9 cellular contexts compared by ENCODE assay signal in genomic region chr2:218781691-218782528, GRCh38. TPM values are rescaled to one million over a fixed set of nuclear protein-coding genes. Genes with fewer than 3 reads are reported as not detected.
DNase-seq lines count a peak whose midpoint lies in the region; TF ChIP-seq lines count a peak whose summit lies in the region.
"Had no signal": no experiment of that assay in that cellular context is flagged by ENCODE, and none has a peak within 500 bp of the region (broad histone marks: within the 10 kb centered on the region; RNA-seq: fewer than 3 reads in every experiment).

CYP27A1 (plus strand) TSS chr2:218782147; CDS start chr2:218782183, 36 bp downstream.

- no peak for TF ChIP-seq CTCF in ascending aorta (IDR thresholded peaks at IDR 0.05)

- H3K27me3 ChIP-seq in ascending aorta: no peaks in the 10 kb centered on the region
- H3K27me3 ChIP-seq: BLaER1 had no signal

- peaks cover 0 to 5% of the 10 kb centered on the region in 2 donors for H3K4me1 ChIP-seq in ascending aorta
- H3K4me1 ChIP-seq: BLaER1 had no signal

- DNase-seq in NCI-H2081 (lab: John Stamatoyannopoulos, UW): peak; percentile 18 to 44
- no peak for DNase-seq in NCI-H2081 treated with DMSO at 0.1 percent for 48 hours (lab: John Stamatoyannopoulos, UW)
- DNase-seq in ascending aorta (ENCODE audit: low spot score in 2 of 2): peak in 1 of 2 donors; percentile 73
- peak; percentile 27 to 70 for DNase-seq in hippocampal formation (lab: John Stamatoyannopoulos, UW)
- DNase-seq in pulmonary artery endothelial cell (ENCODE audit: low read depth, low spot score): no peak
- DNase-seq in NCI-H345 treated with DMSO at 0.1 percent for 48 hours (lab: John Stamatoyannopoulos, UW; ENCODE audit: unreplicated experiment): no peak
- DNase-seq in NCI-H2029 (lab: John Stamatoyannopoulos, UW): no peak
- DNase-seq in NOMO-1 (lab: John Stamatoyannopoulos, UW; ENCODE audit: unreplicated experiment in 2 of 2): no peak

- H3K9me3 ChIP-seq in ascending aorta: no peaks in the 10 kb centered on the region

- no peaks in the 10 kb centered on the region for H3K36me3 ChIP-seq in ascending aorta

- H3K27ac ChIP-seq in ascending aorta: peak within 1 kb of the TSS; percentile 88
- H3K27ac ChIP-seq: BLaER1 had no signal

- peak within 1 kb of the TSS; percentile 79 to 91 for H3K4me3 ChIP-seq in ascending aorta
- H3K4me3 ChIP-seq: BLaER1 had no signal

- intact Hi-C loops in ascending aorta (cut with DNase I): loop anchor here (1.0 to 2.0 kb wide), 2 partner anchors 23 to 65 kb away; no protein-coding TSS in a partner anchor

RNA-seq across cellular contexts. Expression of gene CYP27A1, which starts in this region (rescaled TPM):
- total RNA-seq in ascending aorta (53.1 TPM), pulmonary artery endothelial cell (10.5 and 10.9 TPM in 2 replicates)

Comparison
In these comparisons a context has a peak if more than half of its experiments do, and no peak if none do; other contexts are left out.
1. DNase-seq: peak in NCI-H2081 (2 of 2) and hippocampal formation (2 of 2); none in NCI-H2081 treated with DMSO at 0.1 percent for 48 hours (single experiment), pulmonary artery endothelial cell (single experiment), NCI-H345 treated with DMSO at 0.1 percent for 48 hours (single experiment), NCI-H2029 (single experiment) and NOMO-1 (0 of 2).